In genomic region chr1:24558455-24558854, GRCh38 we compare ENCODE assay signal across 13 cellular contexts. TPM values are rescaled to one million over a fixed set of nuclear protein-coding genes. Genes with fewer than 3 reads are reported as not detected.
A peak's percentile ranks its signal among the peaks of the same experiment; 100 is the strongest.
DNase-seq lines count a peak whose midpoint lies in the region; TF ChIP-seq lines count a peak whose summit lies in the region.
"Had no signal": no experiment of that assay in that cellular context is flagged by ENCODE, and none has a peak within 500 bp of the region (broad histone marks: within the 10 kb centered on the region; RNA-seq: fewer than 3 reads in every experiment).

No MANE protein-coding gene starts in this region.

- H3K27me3 ChIP-seq in MM.1S (replicated peaks; ENCODE audit: insufficient read depth, low read length) (no peaks in the 10 kb centered on the region), duodenal mucosa (ENCODE audit: control insufficient read depth in 1 of 2, insufficient read depth in 2 of 2, low read length in 2 of 2) (peaks cover 0 to 3% of the 10 kb centered on the region in 2 donors)

- H3K9me3 Mint-ChIP-seq in Calu3 (ENCODE audit: low read depth, unreplicated experiment), result no peaks in the 10 kb centered on the region
- H3K9me3 Mint-ChIP-seq: CD8-positive, alpha-beta memory T cell had no signal

- no peaks in the 10 kb centered on the region for H3K9me2 ChIP-seq in MM.1S (replicated peaks; ENCODE audit: insufficient read depth, low read length)

- intact Hi-C loops in Calu3 (cut with micrococcal nuclease; ENCODE audit: unreplicated experiment), result loop anchor here (5.0 kb wide), 1 partner anchor 79 kb away; no protein-coding TSS in a partner anchor

- H3K27ac ChIP-seq in MM.1S (ENCODE audit: low read length) (peak overlapping the region; percentile 58), duodenal mucosa (ENCODE audit: low read depth, low read length) (no peak overlapping the region), substantia nigra (ENCODE audit: low read depth, low read length, poor library complexity, severe bottlenecking) (peak overlapping the region; percentile 53)
- H3K27ac ChIP-seq: PC-9 had no signal

- H3K9ac ChIP-seq in MM.1S (ENCODE audit: low read length) (peak overlapping the region; percentile 12; the same call in 1 of the 2 replicates), duodenal mucosa (ENCODE audit: low read depth in 1 of 2, low read length in 2 of 2) (peak overlapping the region in 1 of 2 donors; percentile 48)

- H3K4me1 ChIP-seq in MM.1S (ENCODE audit: low read length) (peaks cover 26% of the 10 kb centered on the region), duodenal mucosa (ENCODE audit: control insufficient read depth in 1 of 2, insufficient read depth in 2 of 2, low read length in 2 of 2) (peaks cover 18 to 25% of the 10 kb centered on the region in 2 donors)
- H3K4me1 ChIP-seq: BE2C had no signal

- H3K4me2 ChIP-seq in MM.1S (ENCODE audit: low read depth, low read length), result peak overlapping the region; percentile 49

- CTCF ChIA-PET in Calu3 (lab: Charles Lee), result interaction anchor here (0.8 to 1.4 kb wide), 6 partner anchors 10 to 143 kb away, joined by 3 to 10 read pairs (median 4); partner anchors contain the start of gene NIPAL3

- 0 out of 2 replicates have a peak overlapping the region, but pooled peaks have one; percentile 6 for H2AFZ ChIP-seq in MM.1S (ENCODE audit: low read length)
- H2AFZ ChIP-seq: PC-9 had no signal

- H3K36me3 ChIP-seq in MM.1S (replicated peaks; ENCODE audit: insufficient read depth, low read length) (no peaks in the 10 kb centered on the region), duodenal mucosa (ENCODE audit: control insufficient read depth in 1 of 2, insufficient read depth in 2 of 2, low read length in 2 of 2) (no peaks in the 10 kb centered on the region)
- H3K36me3 ChIP-seq: BE2C had no signal

- TF ChIP-seq CTCF in Calu3 (IDR thresholded peaks at IDR 0.05; ENCODE audit: unreplicated experiment) (no peak), MM.1S (IDR thresholded peaks at IDR 0.05; ENCODE audit: low read length) (no peak)

- H3F3A ChIP-seq in MM.1S (ENCODE audit: insufficient read depth, low read length), result no peaks in the 10 kb centered on the region; the same call in 1 of the 2 replicates

- no TSS peak for BruUV-seq in Calu3 (replicated peaks; lab: Mats Ljungman, UMichigan)

- H3K36me3 Mint-ChIP-seq in Calu3 (ENCODE audit: insufficient read depth, unreplicated experiment), result peaks cover 73% of the 10 kb centered on the region
- H3K36me3 Mint-ChIP-seq: CD8-positive, alpha-beta memory T cell had no signal

- H3K4me1 Mint-ChIP-seq in Calu3 (ENCODE audit: low read depth, unreplicated experiment), result peaks cover 47% of the 10 kb centered on the region

- no peak for DNase-seq in Calu3
- DNase-seq in MM.1S, result no peak
- DNase-seq in substantia nigra (lab: John Stamatoyannopoulos, UW), result no peak
- DNase-seq in EL, result no peak
- DNase-seq in stimulated activated CD4-positive, alpha-beta T cell treated with anti-CD3 and anti-CD28 coated beads, Interleukin-4, amount 100 ng/mL, for 24 hours, result no peak
- no peak for DNase-seq in activated CD8-positive, alpha-beta memory T cell treated with anti-CD3 and anti-CD28 coated beads for 24 hours
- DNase-seq: BE2C; CD8-positive, alpha-beta memory T cell; NCI-H1417 treated with DMSO at 0.1 percent for 48 hours had no signal

- no peaks in the 10 kb centered on the region for H3K79me2 ChIP-seq in MM.1S (ENCODE audit: low read length)

- H3K4me3 Mint-ChIP-seq in Calu3 (ENCODE audit: low read depth, unreplicated experiment), result peak overlapping the region; percentile 96

- peak overlapping the region; percentile 90 for H3K27ac Mint-ChIP-seq in Calu3 (ENCODE audit: unreplicated experiment)
- H3K27ac Mint-ChIP-seq: CD8-positive, alpha-beta memory T cell had no signal

- H3K4me3 ChIP-seq in MM.1S (ENCODE audit: low read length), result no peak overlapping the region; the same call in 1 of the 2 replicates
- H3K4me3 ChIP-seq in duodenal mucosa (ENCODE audit: low read depth in 1 of 2, low read length in 2 of 2), result peak overlapping the region; percentile 5 to 69
- H3K4me3 ChIP-seq: PC-9 had no signal

- H3K27me3 Mint-ChIP-seq in Calu3 (ENCODE audit: unreplicated experiment), result no peaks in the 10 kb centered on the region

- no peaks in the 10 kb centered on the region for H4K20me1 ChIP-seq in MM.1S (ENCODE audit: insufficient read depth, low read length)

- no peaks in the 10 kb centered on the region for H3K9me3 ChIP-seq in MM.1S (replicated peaks; ENCODE audit: insufficient read depth, low read length)
- H3K9me3 ChIP-seq in duodenal mucosa (ENCODE audit: control insufficient read depth in 1 of 2, low read length in 2 of 2), result no peaks in the 10 kb centered on the region
- H3K9me3 ChIP-seq: BE2C had no signal

RNA-seq across cellular contexts. Expression of gene NCMAP, which starts 2.6 kb away (rescaled TPM):
- 63.9 and 78.8 TPM in 2 replicates for total RNA-seq in Calu3 (2022)
- total RNA-seq: Daoy, H4 had no signal

RNA-seq across cellular contexts. Expression of gene RCAN3, which starts 55.8 kb away (rescaled TPM):
- 12.9 and 15.3 TPM in 2 replicates for total RNA-seq in Calu3 (2022)
